ENCODE assay signal across 13 cellular contexts in the genomic region with DNA sequence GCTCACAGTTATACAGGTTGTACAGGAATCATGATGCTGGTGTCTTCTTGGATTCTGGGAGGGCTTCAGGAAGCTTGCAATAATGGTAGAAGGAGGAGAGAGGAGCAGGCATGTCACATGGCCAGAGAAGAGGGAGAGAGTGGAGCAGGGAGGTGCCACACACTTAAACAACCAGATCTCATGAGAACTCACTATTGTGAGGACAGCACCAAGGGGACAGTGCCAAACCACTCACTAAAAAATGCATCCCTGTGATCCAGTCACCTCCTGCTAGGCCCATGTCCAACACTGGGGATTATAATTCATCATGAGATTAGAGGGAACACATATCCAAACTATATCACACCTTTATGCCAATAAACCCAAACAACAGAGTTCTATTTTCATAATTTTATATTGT.
DNase-seq lines count a peak whose midpoint lies in the region; ATAC-seq and TF ChIP-seq lines count a peak whose summit lies in the region.
"Had no signal": no experiment of that assay in that cellular context is flagged by ENCODE, and none has a peak within 500 bp of the region (broad histone marks: within the 10 kb centered on the region; RNA-seq: fewer than 3 reads in every experiment).

No MANE protein-coding gene starts in this region.

- H3K4me1 Mint-ChIP-seq in GM23338 (peaks cover 44% of the 10 kb centered on the region), Calu3 (ENCODE audit: low read depth, unreplicated experiment) (no peaks in the 10 kb centered on the region)
- H3K4me1 Mint-ChIP-seq: B cell had no signal

- BruUV-seq in Calu3 (replicated peaks; lab: Mats Ljungman, UMichigan) = no TSS peak

- no peak overlapping the region for H3K4me2 ChIP-seq in GM23338

- H3K4me3 Mint-ChIP-seq in GM23338 (no peak overlapping the region), Calu3 (ENCODE audit: low read depth, unreplicated experiment) (no peak overlapping the region)
- H3K4me3 Mint-ChIP-seq: B cell; CD4-positive, alpha-beta T cell had no signal

- H3K9me3 ChIP-seq in left ventricle myocardium inferior (replicated peaks) = no peaks in the 10 kb centered on the region
- no peaks in the 10 kb centered on the region for H3K9me3 ChIP-seq in psoas muscle
- no peaks in the 10 kb centered on the region for H3K9me3 ChIP-seq in WERI-Rb-1 (ENCODE audit: severe bottlenecking)
- H3K9me3 ChIP-seq: HAP-1 had no signal

- H3K27ac Mint-ChIP-seq in GM23338 (no peak overlapping the region), Calu3 (ENCODE audit: unreplicated experiment) (no peak overlapping the region)
- H3K27ac Mint-ChIP-seq: B cell; CD4-positive, alpha-beta T cell had no signal

- H3K9me2 ChIP-seq in GM23338 (ENCODE audit: insufficient read depth) = no peaks in the 10 kb centered on the region

- CTCF ChIA-PET in Calu3 (lab: Charles Lee) = no interaction called here

- H3K36me3 ChIP-seq in GM23338 (ENCODE audit: insufficient read depth) (peaks cover 10% of the 10 kb centered on the region; the same call in 1 of the 2 replicates), left ventricle myocardium inferior (no peaks in the 10 kb centered on the region), psoas muscle (ENCODE audit: insufficient read depth in 1 of 2, low read depth in 1 of 2) (peaks cover 0 to 51% of the 10 kb centered on the region in 2 donors), WERI-Rb-1 (no peaks in the 10 kb centered on the region)
- H3K36me3 ChIP-seq: HAP-1 had no signal

- H3K27ac ChIP-seq in GM23338 (ENCODE audit: low read depth) = peak overlapping the region; percentile 33; the same call in 1 of the 2 replicates
- peak overlapping the region; percentile 22 for H3K27ac ChIP-seq in left ventricle myocardium inferior (replicated peaks)
- H3K27ac ChIP-seq in psoas muscle = peak overlapping the region; percentile 54
- H3K27ac ChIP-seq in WERI-Rb-1 = no peak overlapping the region

- H3K27me3 ChIP-seq in GM23338 (ENCODE audit: insufficient read depth) (no peaks in the 10 kb centered on the region), left ventricle myocardium inferior (ENCODE audit: low read depth) (no peaks in the 10 kb centered on the region), psoas muscle (ENCODE audit: insufficient read depth in 3 of 3, low read length in 2 of 3) (no peaks in the 10 kb centered on the region), WERI-Rb-1 (ENCODE audit: insufficient read depth, low read depth, severe bottlenecking) (no peaks in the 10 kb centered on the region)

- ATAC-seq in GM23338 = no peak
- peak in 2 of 4 donors; percentile 29 to 49 for ATAC-seq in psoas muscle
- no peak for ATAC-seq in GM21576 (IDR thresholded peaks at IDR 0.05; ENCODE audit: unreplicated experiment)
- ATAC-seq: GM12878 had no signal

- H3K4me3 ChIP-seq in GM23338 (no peak overlapping the region), left ventricle myocardium inferior (no peak overlapping the region), psoas muscle (no peak overlapping the region), WERI-Rb-1 (ENCODE audit: low read depth, low read length) (no peak overlapping the region)
- H3K4me3 ChIP-seq: GM12878, HAP-1 had no signal

- H4K20me1 ChIP-seq in GM23338 (replicated peaks; ENCODE audit: insufficient read depth) = no peaks in the 10 kb centered on the region

- no peaks in the 10 kb centered on the region for H3K79me2 ChIP-seq in GM23338 (replicated peaks; ENCODE audit: insufficient read depth)

- intact Hi-C loops in left ventricle myocardium inferior (cut with micrococcal nuclease) = no loop called here
- intact Hi-C loops in psoas muscle (cut with DNase I) = no loop called here
- intact Hi-C loops in Calu3 (cut with micrococcal nuclease; ENCODE audit: unreplicated experiment) = no loop called here

- H3K27me3 Mint-ChIP-seq in GM23338 (ENCODE audit: insufficient read depth, low read depth, poor library complexity) = no peaks in the 10 kb centered on the region
- H3K27me3 Mint-ChIP-seq in Calu3 (ENCODE audit: unreplicated experiment) = no peaks in the 10 kb centered on the region
- H3K27me3 Mint-ChIP-seq: B cell; CD4-positive, alpha-beta T cell had no signal

- TF ChIP-seq CTCF in GM23338 (conservative IDR thresholded peaks at IDR 0.05; ENCODE audit: low read depth in 2 of 2) (no peak), left ventricle myocardium inferior (IDR thresholded peaks at IDR 0.05; ENCODE audit: borderline replicate concordance) (no peak), psoas muscle (IDR thresholded peaks at IDR 0.05) (no peak), WERI-Rb-1 (IDR thresholded peaks at IDR 0.05; ENCODE audit: low read depth, low read length) (no peak), Calu3 (IDR thresholded peaks at IDR 0.05; ENCODE audit: unreplicated experiment) (no peak)

- H3K9me3 Mint-ChIP-seq in GM23338 = no peaks in the 10 kb centered on the region
- no peaks in the 10 kb centered on the region for H3K9me3 Mint-ChIP-seq in Calu3 (ENCODE audit: low read depth, unreplicated experiment)
- H3K9me3 Mint-ChIP-seq: CD4-positive, alpha-beta T cell had no signal

- DNase-seq in GM23338 (ENCODE audit: low spot score) (no peak), NCI-H2029 treated with DMSO at 0.1 percent for 48 hours (lab: John Stamatoyannopoulos, UW) (peak; percentile 34), left ventricle myocardium inferior (no peak), psoas muscle (no peak), WERI-Rb-1 (no peak), Calu3 (no peak)
- DNase-seq: C1 segment of cervical spinal cord; CD4-positive, alpha-beta T cell; DMS79 had no signal

- H3K4me1 ChIP-seq in GM23338 (ENCODE audit: insufficient read depth) (peaks cover 26% of the 10 kb centered on the region), left ventricle myocardium inferior (peaks cover 38% of the 10 kb centered on the region), psoas muscle (peaks cover 64% of the 10 kb centered on the region)
- H3K4me1 ChIP-seq: HAP-1 had no signal

- no peak overlapping the region for H2AFZ ChIP-seq in GM23338

- no peaks in the 10 kb centered on the region for H3F3A ChIP-seq in GM23338 (replicated peaks; ENCODE audit: low read depth)

- peaks cover 27% of the 10 kb centered on the region; the same call in 2 of the 3 replicates for H3K36me3 Mint-ChIP-seq in GM23338 (ENCODE audit: low read depth)
- H3K36me3 Mint-ChIP-seq in Calu3 (ENCODE audit: insufficient read depth, unreplicated experiment) = no peaks in the 10 kb centered on the region

TF ChIP-seq in GM23338, 12 proteins besides CTCF, POLR2A, EP300 and RAD21 (continues in another document):
- TF ChIP-seq ZNF331 (CRISPR knock-in tag; IDR thresholded peaks at IDR 0.05; ENCODE audit: low read depth) = no peak
- TF ChIP-seq, protein P1, sequence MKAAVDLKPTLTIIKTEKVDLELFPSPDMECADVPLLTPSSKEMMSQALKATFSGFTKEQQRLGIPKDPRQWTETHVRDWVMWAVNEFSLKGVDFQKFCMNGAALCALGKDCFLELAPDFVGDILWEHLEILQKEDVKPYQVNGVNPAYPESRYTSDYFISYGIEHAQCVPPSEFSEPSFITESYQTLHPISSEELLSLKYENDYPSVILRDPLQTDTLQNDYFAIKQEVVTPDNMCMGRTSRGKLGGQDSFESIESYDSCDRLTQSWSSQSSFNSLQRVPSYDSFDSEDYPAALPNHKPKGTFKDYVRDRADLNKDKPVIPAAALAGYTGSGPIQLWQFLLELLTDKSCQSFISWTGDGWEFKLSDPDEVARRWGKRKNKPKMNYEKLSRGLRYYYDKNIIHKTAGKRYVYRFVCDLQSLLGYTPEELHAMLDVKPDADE (IDR thresholded peaks at IDR 0.05) = no peak
